In genomic region chr4:38664704-38665401, GRCh38 we compare ENCODE assay signal across 1 cellular context.
A peak's percentile ranks its signal among the peaks of the same experiment; 100 is the strongest.
TF ChIP-seq lines count a peak whose summit lies in the region.

No MANE protein-coding gene starts in this region.

TF ChIP-seq in HepG2, 621 proteins besides CTCF, POLR2A, EP300 and RAD21 (continued from another document and continues in another):
- TF ChIP-seq MLX (CRISPR knock-in tag; IDR thresholded peaks at IDR 0.05) (no peak), KAT7 (CRISPR knock-in tag; IDR thresholded peaks at IDR 0.05; ENCODE audit: borderline replicate concordance) (0 out of 2 replicates have a peak, but pooled peaks have one; percentile 12), POLR2G (IDR thresholded peaks at IDR 0.05; ENCODE audit: low read depth, low read length) (peak; percentile 62), RBM22 (optimal IDR thresholded peaks at IDR 0.05; ENCODE audit: low read length) (peak; percentile 80), ERF (CRISPR knock-in tag; IDR thresholded peaks at IDR 0.05) (no peak), CEBPB (IDR thresholded peaks at IDR 0.05; ENCODE audit: borderline replicate concordance, low read depth, low read length) (no peak), ZUFSP (CRISPR knock-in tag; IDR thresholded peaks at IDR 0.05; ENCODE audit: borderline replicate concordance) (no peak), DNMT1 (CRISPR knock-in tag; IDR thresholded peaks at IDR 0.05) (no peak), CAMTA2 (CRISPR knock-in tag; IDR thresholded peaks at IDR 0.05; ENCODE audit: borderline replicate concordance) (no peak), ZNF691 (CRISPR knock-in tag; IDR thresholded peaks at IDR 0.05; ENCODE audit: borderline replicate concordance, low read depth) (0 out of 2 replicates have a peak, but pooled peaks have one; percentile 62), ZNF576 (CRISPR knock-in tag; IDR thresholded peaks at IDR 0.05) (no peak), NPAS2 (CRISPR knock-in tag; IDR thresholded peaks at IDR 0.05; ENCODE audit: borderline replicate concordance) (no peak), RBM39 (IDR thresholded peaks at IDR 0.05; ENCODE audit: low read depth, low read length, poor library complexity, severe bottlenecking) (peak; percentile 89), KDM5B (CRISPR knock-in tag; IDR thresholded peaks at IDR 0.05; ENCODE audit: borderline replicate concordance) (0 out of 2 replicates have a peak, but pooled peaks have one; percentile 34), SAP130 (CRISPR knock-in tag; IDR thresholded peaks at IDR 0.05; ENCODE audit: low read depth) (peak; percentile 47), TAF1 (CRISPR knock-in tag; IDR thresholded peaks at IDR 0.05) (peak; percentile 65), AGO2 (optimal IDR thresholded peaks at IDR 0.05; ENCODE audit: low read depth, low read length) (peak; percentile 86), ZNF598 (CRISPR knock-in tag; IDR thresholded peaks at IDR 0.05; ENCODE audit: borderline replicate concordance) (peak; percentile 32; the same call in 1 of the 2 replicates), HNRNPK (IDR thresholded peaks at IDR 0.05; ENCODE audit: low read depth, low read length, poor library complexity, severe bottlenecking) (peak; percentile 96), TFDP1 (CRISPR knock-in tag; IDR thresholded peaks at IDR 0.05; ENCODE audit: borderline replicate concordance) (0 out of 2 replicates have a peak, but pooled peaks have one; percentile 35), TSC22D2 (CRISPR knock-in tag; IDR thresholded peaks at IDR 0.05; ENCODE audit: borderline replicate concordance) (no peak; the same call in 1 of the 2 replicates), SP5 (CRISPR knock-in tag; IDR thresholded peaks at IDR 0.05; ENCODE audit: borderline replicate concordance, low read depth) (peak; percentile 43; the same call in 1 of the 2 replicates), SPEN (CRISPR knock-in tag; IDR thresholded peaks at IDR 0.05; ENCODE audit: low read depth) (no peak), ZNF788 (CRISPR knock-in tag; IDR thresholded peaks at IDR 0.05; ENCODE audit: borderline replicate concordance) (no peak), ZNF281 (CRISPR knock-in tag; IDR thresholded peaks at IDR 0.05; ENCODE audit: borderline replicate concordance) (peak; percentile 68; the same call in 1 of the 2 replicates), USF2 (IDR thresholded peaks at IDR 0.05; ENCODE audit: low read depth, low read length) (no peak), USF2 (CRISPR knock-in tag; IDR thresholded peaks at IDR 0.05; ENCODE audit: borderline replicate concordance) (no peak), ZNF329 (CRISPR knock-in tag; IDR thresholded peaks at IDR 0.05; ENCODE audit: low read depth) (no peak), ATF7-NPFF (CRISPR knock-in tag; IDR thresholded peaks at IDR 0.05; ENCODE audit: low read depth) (no peak), ZNF230 (CRISPR knock-in tag; IDR thresholded peaks at IDR 0.05) (no peak), REPIN1 (CRISPR knock-in tag; IDR thresholded peaks at IDR 0.05; ENCODE audit: borderline replicate concordance, low read depth) (0 out of 2 replicates have a peak, but pooled peaks have one; percentile 55), MLXIP (CRISPR knock-in tag; IDR thresholded peaks at IDR 0.05; ENCODE audit: borderline replicate concordance) (no peak), HNF4G (IDR thresholded peaks at IDR 0.05; ENCODE audit: borderline replicate concordance, low read depth, low read length) (no peak), HNF4G (CRISPR knock-in tag; IDR thresholded peaks at IDR 0.05; ENCODE audit: borderline replicate concordance, low read depth) (no peak), MEF2D (CRISPR knock-in tag; IDR thresholded peaks at IDR 0.05) (peak; percentile 35; the same call in 1 of the 2 replicates), GABPB1 (CRISPR knock-in tag; IDR thresholded peaks at IDR 0.05) (peak; percentile 44; the same call in 1 of the 2 replicates), HDAC2 (CRISPR knock-in tag; IDR thresholded peaks at IDR 0.05) (no peak), ZZZ3 (CRISPR knock-in tag; IDR thresholded peaks at IDR 0.05; ENCODE audit: borderline replicate concordance) (no peak), ATF1 (CRISPR knock-in tag; IDR thresholded peaks at IDR 0.05) (no peak), SRY (CRISPR knock-in tag; IDR thresholded peaks at IDR 0.05) (0 out of 2 replicates have a peak, but pooled peaks have one; percentile 27), FOSL2 (CRISPR knock-in tag; IDR thresholded peaks at IDR 0.05) (no peak), ZNF687 (CRISPR knock-in tag; IDR thresholded peaks at IDR 0.05) (peak; percentile 79), ZNF383 (CRISPR knock-in tag; IDR thresholded peaks at IDR 0.05; ENCODE audit: borderline replicate concordance) (0 out of 2 replicates have a peak, but pooled peaks have one; percentile 35), MLLT10 (CRISPR knock-in tag; IDR thresholded peaks at IDR 0.05) (0 out of 2 replicates have a peak, but pooled peaks have one; percentile 59), NFE2L2 (IDR thresholded peaks at IDR 0.05; ENCODE audit: low read length) (no peak), CENPX (CRISPR knock-in tag; IDR thresholded peaks at IDR 0.05) (no peak), MAX (IDR thresholded peaks at IDR 0.05) (peak; percentile 61), ELF1 (CRISPR knock-in tag; IDR thresholded peaks at IDR 0.05) (peak; percentile 33; the same call in 1 of the 2 replicates)
